8 cellular contexts compared by ENCODE assay signal in genomic region chr12:55019784-55020183, GRCh38. TPM values are rescaled to one million over a fixed set of nuclear protein-coding genes. Genes with fewer than 3 reads are reported as not detected.
DNase-seq lines count a peak whose midpoint lies in the region; ATAC-seq, FAIRE-seq and TF ChIP-seq lines count a peak whose summit lies in the region.

Gene NEUROD4, plus strand, starts transcription at chr12:55019974. Its CDS starts 6,466 bp downstream, at chr12:55026440.

- H3K4me3 ChIP-seq in breast epithelium: no peak within 1 kb of the TSS
- H3K4me3 ChIP-seq in body of pancreas: no peak within 1 kb of the TSS

- H3K9me3 ChIP-seq in breast epithelium: no peaks in the 10 kb centered on the region
- H3K9me3 ChIP-seq in body of pancreas: no peaks in the 10 kb centered on the region

- peak; percentile 54 for DNase-seq in MCF 10A (ENCODE audit: unreplicated experiment)
- no peak for DNase-seq in breast epithelium (ENCODE audit: low spot score in 2 of 2)
- DNase-seq in NCI-H510A treated with DMSO at 0.1 percent for 48 hours (lab: John Stamatoyannopoulos, UW): peak; percentile 72
- DNase-seq in body of pancreas: peak; percentile 54 to 73 (median 64)
- DNase-seq in kidney glomerular epithelial cell (lab: John Stamatoyannopoulos, UW): peak; percentile 72
- peak; percentile 58 for DNase-seq in ureter (ENCODE audit: low spot score)
- DNase-seq in RCC 7860 (ENCODE audit: low spot score): no peak

- peak; percentile 81 for ATAC-seq in body of pancreas
- no peak for ATAC-seq in HG02678 (IDR thresholded peaks at IDR 0.05; ENCODE audit: unreplicated experiment)

- no peak within 1 kb of the TSS for H3K4me3 Mint-ChIP-seq in MCF 10A (ENCODE audit: unreplicated experiment)

- H3K9me3 Mint-ChIP-seq in MCF 10A (ENCODE audit: unreplicated experiment): no peaks in the 10 kb centered on the region

- TF ChIP-seq CTCF in MCF 10A (IDR thresholded peaks at IDR 0.05; ENCODE audit: unreplicated experiment) (no peak), breast epithelium (IDR thresholded peaks at IDR 0.05) (no peak), body of pancreas (IDR thresholded peaks at IDR 0.05) (no peak)

- H3K36me3 Mint-ChIP-seq in MCF 10A (ENCODE audit: insufficient read depth, unreplicated experiment): no peaks in the 10 kb centered on the region

- no peak for FAIRE-seq in RCC 7860 (lab: Jason Lieb, UNC)

- TF ChIP-seq POLR2A in breast epithelium (IDR thresholded peaks at IDR 0.05) (no peak), body of pancreas (IDR thresholded peaks at IDR 0.05) (no peak)

- BruUV-seq in MCF 10A (replicated peaks; lab: Mats Ljungman, UMichigan): no TSS peak

- CTCF ChIA-PET in MCF 10A (lab: Yijun Ruan, JAX): interaction anchor here (1.4 to 2.2 kb wide), 3 partner anchors 27 to 52 kb away, joined by 3 to 12 read pairs (median 4); no protein-coding TSS in a partner anchor

- no peaks in the 10 kb centered on the region for H3K4me1 Mint-ChIP-seq in MCF 10A (ENCODE audit: insufficient read depth, unreplicated experiment)

- H3K27me3 Mint-ChIP-seq in MCF 10A (ENCODE audit: insufficient read depth, unreplicated experiment): peaks cover 64% of the 10 kb centered on the region

- H3K36me3 ChIP-seq in breast epithelium (no peaks in the 10 kb centered on the region), body of pancreas (replicated peaks in 1 of 2; ENCODE audit: insufficient read depth in 1 of 2, low read depth in 2 of 2) (no peaks in the 10 kb centered on the region)

- peaks cover 0 to 43% of the 10 kb centered on the region in 2 donors for H3K27me3 ChIP-seq in breast epithelium
- no peaks in the 10 kb centered on the region for H3K27me3 ChIP-seq in body of pancreas

- H3K4me1 ChIP-seq in breast epithelium (no peaks in the 10 kb centered on the region), body of pancreas (peaks cover 7% of the 10 kb centered on the region)

- H3K27ac ChIP-seq in breast epithelium (no peak within 1 kb of the TSS), body of pancreas (no peak within 1 kb of the TSS)

- H3K27ac Mint-ChIP-seq in MCF 10A (ENCODE audit: low read depth, unreplicated experiment): no peak within 1 kb of the TSS

- POLR2A ChIA-PET in MCF 10A (lab: Yijun Ruan, JAX): no interaction called here

- intact Hi-C loops in MCF 10A (cut with micrococcal nuclease): no loop called here
- intact Hi-C loops in breast epithelium (cut with DNase I; ENCODE audit: low total_unique reads): no loop called here
- intact Hi-C loops in body of pancreas (cut with DNase I): no loop called here

- 2 to 3% methylated on average over 13 of the region's 13 CpGs for WGBS in body of pancreas, 2 donors

RNA-seq across cellular contexts. Expression of gene NEUROD4, which starts in this region (rescaled TPM):
- not detected in 2 replicates for total RNA-seq in MCF 10A (2022)
- not detected for total RNA-seq in breast epithelium
- not detected for total RNA-seq in body of pancreas
- total RNA-seq in ureter: not detected

Comparison
In these comparisons a context has a peak if more than half of its experiments do, and no peak if none do; other contexts are left out.
1. Peak in DNase-seq in MCF 10A; RNA of the gene not detected or under 1 TPM.
2. Peak in DNase-seq and ATAC-seq in body of pancreas; RNA of the gene not detected or under 1 TPM.
3. Peak in DNase-seq in ureter; RNA of the gene not detected or under 1 TPM.
4. DNase-seq: peak in NCI-H510A treated with DMSO at 0.1 percent for 48 hours (single experiment) and kidney glomerular epithelial cell (single experiment); none in breast epithelium (0 of 2) and RCC 7860 (single experiment).